In the genomic region with DNA sequence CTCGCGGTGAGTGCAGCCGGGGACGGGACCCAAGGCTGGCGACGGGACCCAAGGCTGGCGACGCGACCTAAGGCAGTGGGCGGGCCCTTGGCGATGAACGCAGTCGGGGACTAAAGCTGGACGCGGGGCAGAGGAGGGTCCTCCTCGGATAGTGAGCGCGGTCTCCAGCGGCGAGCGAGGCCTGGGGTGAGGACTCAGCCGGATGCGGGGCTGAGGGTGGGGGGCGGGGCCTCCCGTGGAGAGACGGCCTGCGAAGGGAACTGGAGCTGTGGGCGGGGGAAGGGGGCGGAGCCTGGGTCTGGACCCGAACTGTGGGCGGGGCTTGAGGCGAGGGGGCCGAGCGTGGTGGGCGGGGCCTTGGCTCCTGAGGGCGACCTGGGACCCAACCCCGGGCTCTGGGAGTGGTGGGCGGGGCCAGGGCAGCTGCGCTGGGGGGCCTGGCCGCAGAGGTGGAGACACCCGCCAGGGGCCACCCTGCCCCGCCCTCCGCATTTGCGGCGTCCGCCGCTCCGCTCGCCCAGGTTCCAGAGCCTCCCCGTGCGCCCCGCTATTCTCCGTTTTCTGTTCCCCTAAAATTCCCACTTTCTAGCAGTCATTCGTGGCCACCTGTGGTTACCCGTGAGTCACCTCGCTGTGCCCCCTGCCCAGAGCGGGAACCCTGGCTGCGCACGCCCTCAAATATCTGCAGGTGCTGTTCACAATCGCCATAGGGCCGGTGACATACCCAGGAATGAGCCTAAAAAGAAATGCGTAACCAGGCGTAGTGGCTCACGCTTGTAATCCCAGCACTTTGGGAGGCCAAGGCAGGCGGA, we compare ENCODE assay signal across 8 cellular contexts. TPM values are rescaled to one million over a fixed set of nuclear protein-coding genes. Genes with fewer than 3 reads are reported as not detected.
DNase-seq lines count a peak whose midpoint lies in the region; ATAC-seq and TF ChIP-seq lines count a peak whose summit lies in the region.

No MANE protein-coding gene starts in this region.

- peak overlapping the region; percentile 87; the same call in 1 of the 2 replicates for H3K4me3 ChIP-seq in GM08714 (ENCODE audit: low read length)

- peak overlapping the region; percentile 89 for H3K27ac ChIP-seq in temporal lobe (ENCODE audit: low read depth, low read length)

- H3K4me1 Mint-ChIP-seq in activated naive CD8-positive, alpha-beta T cell (ENCODE audit: low read depth) = peaks cover 37% of the 10 kb centered on the region

- TF ChIP-seq CTCF in omental fat pad (IDR thresholded peaks at IDR 0.05) = no peak

- no peaks in the 10 kb centered on the region for H3K36me3 Mint-ChIP-seq in activated naive CD8-positive, alpha-beta T cell

- H3K9me3 Mint-ChIP-seq in activated naive CD8-positive, alpha-beta T cell (ENCODE audit: low read depth) = no peaks in the 10 kb centered on the region

- peak overlapping the region; percentile 88 for H3K4me3 Mint-ChIP-seq in activated naive CD8-positive, alpha-beta T cell

- ATAC-seq in HG02588 (IDR thresholded peaks at IDR 0.05; ENCODE audit: unreplicated experiment) (peak; percentile 55), SK-N-SH treated with all-trans-retinoic acid at 6 μM for 48 hours (peak; percentile 91), omental fat pad (ENCODE audit: low FRiP score) (peak; percentile 96)

- H3K27me3 Mint-ChIP-seq in activated naive CD8-positive, alpha-beta T cell = no peaks in the 10 kb centered on the region

- H3K27ac Mint-ChIP-seq in activated naive CD8-positive, alpha-beta T cell = peak overlapping the region; percentile 89

- DNase-seq in NCI-H1092 (lab: John Stamatoyannopoulos, UW) (peak; percentile 96), glomerular visceral epithelial cell (ENCODE audit: extremely low spot score) (peak; percentile 98), omental fat pad (ENCODE audit: low spot score) (peak; percentile 99)

TF ChIP-seq in SK-N-SH treated with all-trans-retinoic acid at 6 μM for 48 hours, 23 proteins besides CTCF, POLR2A, EP300 and RAD21:
- TF ChIP-seq CSDC2 (CRISPR knock-in tag; IDR thresholded peaks at IDR 0.05) = no peak
- TF ChIP-seq ZNF8 (CRISPR knock-in tag; IDR thresholded peaks at IDR 0.05) = no peak
- TF ChIP-seq ZFP30 (CRISPR knock-in tag; IDR thresholded peaks at IDR 0.05) = no peak
- TF ChIP-seq, protein P1, sequence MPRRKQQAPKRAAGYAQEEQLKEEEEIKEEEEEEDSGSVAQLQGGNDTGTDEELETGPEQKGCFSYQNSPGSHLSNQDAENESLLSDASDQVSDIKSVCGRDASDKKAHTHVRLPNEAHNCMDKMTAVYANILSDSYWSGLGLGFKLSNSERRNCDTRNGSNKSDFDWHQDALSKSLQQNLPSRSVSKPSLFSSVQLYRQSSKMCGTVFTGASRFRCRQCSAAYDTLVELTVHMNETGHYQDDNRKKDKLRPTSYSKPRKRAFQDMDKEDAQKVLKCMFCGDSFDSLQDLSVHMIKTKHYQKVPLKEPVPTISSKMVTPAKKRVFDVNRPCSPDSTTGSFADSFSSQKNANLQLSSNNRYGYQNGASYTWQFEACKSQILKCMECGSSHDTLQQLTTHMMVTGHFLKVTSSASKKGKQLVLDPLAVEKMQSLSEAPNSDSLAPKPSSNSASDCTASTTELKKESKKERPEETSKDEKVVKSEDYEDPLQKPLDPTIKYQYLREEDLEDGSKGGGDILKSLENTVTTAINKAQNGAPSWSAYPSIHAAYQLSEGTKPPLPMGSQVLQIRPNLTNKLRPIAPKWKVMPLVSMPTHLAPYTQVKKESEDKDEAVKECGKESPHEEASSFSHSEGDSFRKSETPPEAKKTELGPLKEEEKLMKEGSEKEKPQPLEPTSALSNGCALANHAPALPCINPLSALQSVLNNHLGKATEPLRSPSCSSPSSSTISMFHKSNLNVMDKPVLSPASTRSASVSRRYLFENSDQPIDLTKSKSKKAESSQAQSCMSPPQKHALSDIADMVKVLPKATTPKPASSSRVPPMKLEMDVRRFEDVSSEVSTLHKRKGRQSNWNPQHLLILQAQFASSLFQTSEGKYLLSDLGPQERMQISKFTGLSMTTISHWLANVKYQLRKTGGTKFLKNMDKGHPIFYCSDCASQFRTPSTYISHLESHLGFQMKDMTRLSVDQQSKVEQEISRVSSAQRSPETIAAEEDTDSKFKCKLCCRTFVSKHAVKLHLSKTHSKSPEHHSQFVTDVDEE (CRISPR knock-in tag; IDR thresholded peaks at IDR 0.05) = no peak
- TF ChIP-seq ZFP3 (CRISPR knock-in tag; IDR thresholded peaks at IDR 0.05) = no peak
- TF ChIP-seq ZC3H10 (CRISPR knock-in tag; IDR thresholded peaks at IDR 0.05) = no peak
- TF ChIP-seq TCF4 (CRISPR knock-in tag; IDR thresholded peaks at IDR 0.05; ENCODE audit: borderline replicate concordance) = no peak
- TF ChIP-seq BACH2 (CRISPR knock-in tag; IDR thresholded peaks at IDR 0.05; ENCODE audit: borderline replicate concordance) = no peak

RNA-seq across cellular contexts. Expression of gene BRF1, which starts 0.5 kb away (rescaled TPM):
- 10 to 100 TPM; 22.8 to 46.5 (median 30.7) TPM for total RNA-seq in omental fat pad
- 57.0 TPM for total RNA-seq in temporal lobe

RNA-seq across cellular contexts. Expression of gene PACS2, which starts 13.2 kb away (rescaled TPM):
- total RNA-seq in omental fat pad (10 to 100 TPM; 47.5 to 78.5 (median 68.9) TPM), temporal lobe (67.9 TPM)

RNA-seq across cellular contexts. Expression of gene BTBD6, which starts 53.0 kb away (rescaled TPM):
- total RNA-seq in omental fat pad (10 to 100 TPM; 63.9 to 95.4 (median 67.9) TPM), temporal lobe (35.2 TPM)

Comparison
In these comparisons a context has a peak if more than half of its experiments do, and no peak if none do; other contexts are left out.
1. Peak in every context shown above with its lines: DNase-seq, ATAC-seq, H3K4me3 ChIP-seq and H3K27ac ChIP-seq.